In genomic region chr2:216491757-216492635, GRCh38 we compare ENCODE assay signal across 11 cellular contexts. TPM values are rescaled to one million over a fixed set of nuclear protein-coding genes. Genes with fewer than 3 reads are reported as not detected.
DNase-seq lines count a peak whose midpoint lies in the region; ATAC-seq and TF ChIP-seq lines count a peak whose summit lies in the region.
"Had no signal": no experiment of that assay in that cellular context is flagged by ENCODE, and none has a peak within 500 bp of the region (broad histone marks: within the 10 kb centered on the region; RNA-seq: fewer than 3 reads in every experiment).

No MANE protein-coding gene starts in this region.

- H3K9me3 Mint-ChIP-seq in type B pancreatic cell: no peaks in the 10 kb centered on the region
- H3K9me3 Mint-ChIP-seq in activated naive CD4-positive, alpha-beta T cell treated with anti-CD3 and anti-CD28 coated beads for 36 hours: no peaks in the 10 kb centered on the region

- H3K27ac ChIP-seq in OCI-LY7 (ENCODE audit: low read depth, low read length, poor library complexity, severe bottlenecking) (peak overlapping the region; percentile 16), MM.1S (ENCODE audit: low read length) (no peak overlapping the region)
- H3K27ac ChIP-seq: KMS-11 had no signal

- H3K4me1 ChIP-seq in OCI-LY7 (ENCODE audit: insufficient read depth, low read length, poor library complexity, severe bottlenecking): peaks cover 22% of the 10 kb centered on the region
- no peaks in the 10 kb centered on the region for H3K4me1 ChIP-seq in MM.1S (ENCODE audit: low read length)

- peak; percentile 58 for DNase-seq in NCI-H2227 (lab: John Stamatoyannopoulos, UW; ENCODE audit: unreplicated experiment)
- DNase-seq in NCI-H2227 treated with DMSO at 0.1 percent for 48 hours (lab: John Stamatoyannopoulos, UW): no peak
- DNase-seq in OCI-LY7 (ENCODE audit: low spot score): peak; percentile 66
- DNase-seq in type B pancreatic cell (ENCODE audit: extremely low spot score, unreplicated experiment): no peak
- no peak for DNase-seq in activated naive CD4-positive, alpha-beta T cell treated with anti-CD3 and anti-CD28 coated beads for 36 hours
- DNase-seq in D341Med (ENCODE audit: low spot score): no peak
- no peak for DNase-seq in MM.1S
- DNase-seq: activated CD8-positive, alpha-beta memory T cell treated with anti-CD3 and anti-CD28 coated beads, Interleukin-2, amount 10 ng/mL, durations not matched to agents 7 days and 5 days; right cardiac atrium had no signal

- peak overlapping the region; percentile 10 for H3K4me3 ChIP-seq in OCI-LY7 (ENCODE audit: low read depth, low read length, poor library complexity, severe bottlenecking)
- H3K4me3 ChIP-seq in MM.1S (ENCODE audit: low read length): no peak overlapping the region

- peak; percentile 87 for ATAC-seq in HG03060 (IDR thresholded peaks at IDR 0.05; ENCODE audit: low read depth, unreplicated experiment)
- ATAC-seq: activated CD8-positive, alpha-beta memory T cell treated with anti-CD3 and anti-CD28 coated beads, Interleukin-2, amount 10 ng/mL, durations not matched to agents 7 days and 5 days; right cardiac atrium had no signal

- no peak overlapping the region for H3K9ac ChIP-seq in MM.1S (ENCODE audit: low read length)
- H3K9ac ChIP-seq: KMS-11 had no signal

- no peaks in the 10 kb centered on the region for H3K9me2 ChIP-seq in OCI-LY7 (ENCODE audit: insufficient read depth, low read length)
- no peaks in the 10 kb centered on the region for H3K9me2 ChIP-seq in MM.1S (replicated peaks; ENCODE audit: insufficient read depth, low read length)

- H3K79me2 ChIP-seq in OCI-LY7 (ENCODE audit: insufficient read depth, low read depth, low read length): no peaks in the 10 kb centered on the region
- H3K79me2 ChIP-seq in MM.1S (ENCODE audit: low read length): no peaks in the 10 kb centered on the region

- CTCF ChIA-PET in OCI-LY7 (lab: Charles Lee; ENCODE audit: unreplicated experiment): no interaction called here
- CTCF ChIA-PET in activated naive CD4-positive, alpha-beta T cell treated with anti-CD3 and anti-CD28 coated beads for 36 hours (lab: Charles Lee): interaction anchor here (0.6 kb wide), 1 partner anchor 174 kb away, joined by 3 read pairs; no protein-coding TSS in a partner anchor

- POLR2A ChIA-PET in OCI-LY7 (lab: Charles Lee): interaction anchor here (0.6 to 0.9 kb wide), 2 partner anchors 9 to 12 kb away, joined by 3 to 4 read pairs; no protein-coding TSS in a partner anchor

- H3F3A ChIP-seq in MM.1S (ENCODE audit: insufficient read depth, low read length): no peaks in the 10 kb centered on the region

- H3K36me3 ChIP-seq in OCI-LY7 (ENCODE audit: insufficient read depth, low read length) (0 out of 2 replicates have a peak, but pooled peaks cover 6% of the 10 kb centered on the region), MM.1S (replicated peaks; ENCODE audit: insufficient read depth, low read length) (no peaks in the 10 kb centered on the region)

- TF ChIP-seq CTCF in OCI-LY7 (conservative IDR thresholded peaks at IDR 0.05; ENCODE audit: low read length): no peak
- TF ChIP-seq CTCF in type B pancreatic cell (conservative IDR thresholded peaks at IDR 0.05): no peak
- TF ChIP-seq CTCF in MM.1S (IDR thresholded peaks at IDR 0.05; ENCODE audit: low read length): no peak

- peak overlapping the region; percentile 30 for H3K4me3 Mint-ChIP-seq in type B pancreatic cell
- no peak overlapping the region for H3K4me3 Mint-ChIP-seq in activated naive CD4-positive, alpha-beta T cell treated with anti-CD3 and anti-CD28 coated beads for 36 hours
- H3K4me3 Mint-ChIP-seq: activated CD8-positive, alpha-beta memory T cell treated with anti-CD3 and anti-CD28 coated beads, Interleukin-2, amount 10 ng/mL, durations not matched to agents 7 days and 5 days had no signal

- H3K27me3 ChIP-seq in MM.1S (replicated peaks; ENCODE audit: insufficient read depth, low read length): no peaks in the 10 kb centered on the region

- H3K36me3 Mint-ChIP-seq in type B pancreatic cell: no peaks in the 10 kb centered on the region
- no peaks in the 10 kb centered on the region for H3K36me3 Mint-ChIP-seq in activated naive CD4-positive, alpha-beta T cell treated with anti-CD3 and anti-CD28 coated beads for 36 hours (ENCODE audit: low read depth)

- no TSS peak for BruUV-seq in OCI-LY7 (replicated peaks; lab: Mats Ljungman, UMichigan)

- peak overlapping the region; percentile 76 for H2AFZ ChIP-seq in OCI-LY7 (ENCODE audit: low read length)
- H2AFZ ChIP-seq in MM.1S (ENCODE audit: low read length): no peak overlapping the region

- H4K20me1 ChIP-seq in OCI-LY7 (ENCODE audit: insufficient read depth, low read length): no peaks in the 10 kb centered on the region
- H4K20me1 ChIP-seq in MM.1S (ENCODE audit: insufficient read depth, low read length): no peaks in the 10 kb centered on the region

- intact Hi-C loops in OCI-LY7 (cut with micrococcal nuclease; ENCODE audit: unreplicated experiment): loop anchor here (10.0 kb wide), 1 partner anchor 1677 kb away; no protein-coding TSS in a partner anchor
- intact Hi-C loops in activated naive CD4-positive, alpha-beta T cell treated with anti-CD3 and anti-CD28 coated beads for 36 hours (cut with micrococcal nuclease): no loop called here

- H3K4me2 ChIP-seq in OCI-LY7 (ENCODE audit: low read length) (peak overlapping the region; percentile 36), MM.1S (ENCODE audit: low read depth, low read length) (no peak overlapping the region)
- H3K4me2 ChIP-seq: KMS-11 had no signal

- H3K27ac Mint-ChIP-seq in type B pancreatic cell: peak overlapping the region; percentile 70
- H3K27ac Mint-ChIP-seq in activated naive CD4-positive, alpha-beta T cell treated with anti-CD3 and anti-CD28 coated beads for 36 hours: no peak overlapping the region
- H3K27ac Mint-ChIP-seq: activated CD8-positive, alpha-beta memory T cell treated with anti-CD3 and anti-CD28 coated beads, Interleukin-2, amount 10 ng/mL, durations not matched to agents 7 days and 5 days had no signal

- peaks cover 32% of the 10 kb centered on the region for H3K4me1 Mint-ChIP-seq in type B pancreatic cell (ENCODE audit: unreplicated experiment)
- peaks cover 5% of the 10 kb centered on the region for H3K4me1 Mint-ChIP-seq in activated naive CD4-positive, alpha-beta T cell treated with anti-CD3 and anti-CD28 coated beads for 36 hours (ENCODE audit: low read depth)

- H3K9me3 ChIP-seq in OCI-LY7 (ENCODE audit: low read length) (no peaks in the 10 kb centered on the region), MM.1S (replicated peaks; ENCODE audit: insufficient read depth, low read length) (no peaks in the 10 kb centered on the region)

- no peaks in the 10 kb centered on the region for H3K27me3 Mint-ChIP-seq in type B pancreatic cell
- H3K27me3 Mint-ChIP-seq in activated naive CD4-positive, alpha-beta T cell treated with anti-CD3 and anti-CD28 coated beads for 36 hours (ENCODE audit: low read depth): no peaks in the 10 kb centered on the region
- H3K27me3 Mint-ChIP-seq: activated CD8-positive, alpha-beta memory T cell treated with anti-CD3 and anti-CD28 coated beads, Interleukin-2, amount 10 ng/mL, durations not matched to agents 7 days and 5 days had no signal

RNA-seq across cellular contexts. Expression of gene RPL37A, which starts 6.6 kb away (rescaled TPM):
- 4,020 and 4,194 TPM in 2 replicates for total RNA-seq in OCI-LY7 (2014; rRNA removed; shearing (Covaris generic))
- total RNA-seq in OCI-LY7 (2022): 3,282 and 3,500 TPM in 2 replicates
- total RNA-seq in type B pancreatic cell (ENCODE audit: low replicate concordance): 3,063 and 3,098 TPM in 2 replicates
- 1,000 to 10,000 TPM; 4,869 to 4,871 TPM for total RNA-seq in activated naive CD4-positive, alpha-beta T cell treated with anti-CD3 and anti-CD28 coated beads for 36 hours

Comparison
In these comparisons a context has a peak if more than half of its experiments do, and no peak if none do; other contexts are left out.
1. DNase-seq: peak in NCI-H2227 (single experiment) and OCI-LY7 (single experiment); none in NCI-H2227 treated with DMSO at 0.1 percent for 48 hours (single experiment), type B pancreatic cell (single experiment), activated naive CD4-positive, alpha-beta T cell treated with anti-CD3 and anti-CD28 coated beads for 36 hours (single experiment), D341Med (single experiment) and MM.1S (single experiment).